ENCODE assay signal across 25 cellular contexts in the genomic region with DNA sequence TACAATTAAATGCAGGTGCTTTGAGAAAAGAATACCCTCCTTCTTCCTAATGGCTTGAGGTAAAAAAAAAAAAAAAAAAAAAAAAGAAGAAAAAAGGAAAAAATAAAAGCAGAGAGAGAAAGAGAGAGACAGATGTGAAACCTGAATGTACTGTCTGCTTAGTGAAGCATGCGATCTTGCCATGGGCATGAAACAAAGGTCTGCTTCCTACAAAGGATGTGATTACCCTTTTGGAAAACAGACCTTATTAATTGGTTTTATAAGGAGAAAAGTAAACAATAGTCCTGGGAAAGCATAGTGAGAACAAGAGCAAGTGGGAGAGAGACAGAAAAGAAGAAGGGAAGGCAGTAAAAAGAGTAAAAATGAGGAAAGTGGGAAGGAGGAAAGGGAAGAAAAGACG.
"Had no signal": no experiment of that assay in that cellular context is flagged by ENCODE, and none has a peak within 500 bp of the region (broad histone marks: within the 10 kb centered on the region; RNA-seq: fewer than 3 reads in every experiment).

No MANE protein-coding gene starts in this region.

- H3K27ac Mint-ChIP-seq: activated naive CD4-positive, alpha-beta T cell treated with anti-CD3 and anti-CD28 coated beads, Interleukin-2, amount 10 ng/mL, durations not matched to agents 7 days and 5 days; activated naive CD8-positive, alpha-beta T cell treated with anti-CD3 and anti-CD28 coated beads, Interleukin-2, amount 50 U/mL, for 24 hours; endodermal cell; mesothelial cell of epicardium; nephron; stimulated activated naive CD8-positive, alpha-beta T cell treated with anti-CD3 and anti-CD28 coated beads, Interleukin-15, amount 100 ng/mL, for 72 hours had no signal

- H3K27me3 Mint-ChIP-seq: activated naive CD4-positive, alpha-beta T cell treated with anti-CD3 and anti-CD28 coated beads, Interleukin-2, amount 10 ng/mL, durations not matched to agents 7 days and 5 days; activated naive CD8-positive, alpha-beta T cell treated with anti-CD3 and anti-CD28 coated beads, Interleukin-2, amount 50 U/mL, for 24 hours; stimulated activated naive CD8-positive, alpha-beta T cell treated with anti-CD3 and anti-CD28 coated beads, Interleukin-15, amount 100 ng/mL, for 72 hours had no signal

- DNase-seq: activated CD4-positive, alpha-beta T cell treated with anti-CD3 and anti-CD28 coated beads, Interleukin-2, amount 50 U/mL, for 1 hour; activated CD8-positive, alpha-beta memory T cell treated with anti-CD3 and anti-CD28 coated beads for 24 hours; activated CD8-positive, alpha-beta memory T cell treated with anti-CD3 and anti-CD28 coated beads, Interleukin-2, amount 50 U/mL, for 48 hours; activated effector memory CD4-positive, alpha-beta T cell treated with Interleukin-2 at 50 U/mL for 16 hours; activated naive CD4-positive, alpha-beta T cell treated with anti-CD3 and anti-CD28 coated beads, Interleukin-2, amount 10 ng/mL, durations not matched to agents 7 days and 5 days; activated naive CD8-positive, alpha-beta T cell treated with anti-CD3 and anti-CD28 coated beads, Interleukin-2, amount 50 U/mL, for 24 hours; activated T-cell treated with anti-CD3 and anti-CD28 coated beads, Interleukin-2, amount 50 U/mL, for 48 hours; anterior cingulate cortex; brain microvascular endothelial cell; central memory CD4-positive, alpha-beta T cell; endodermal cell; foreskin fibroblast; left colon; right lobe of liver; small intestine; stimulated activated CD4-positive, alpha-beta T cell treated with anti-CD3 and anti-CD28 coated beads, Interleukin-15, amount 100 ng/mL, for 24 hours; stimulated activated CD4-positive, alpha-beta T cell treated with anti-CD3 and anti-CD28 coated beads, Interleukin-4, amount 100 ng/mL, for 1 hour; stimulated activated naive CD8-positive, alpha-beta T cell treated with anti-CD3 and anti-CD28 coated beads, Interleukin-15, amount 100 ng/mL, for 72 hours; T1000; trophoblast cell had no signal

- ATAC-seq: activated naive CD8-positive, alpha-beta T cell treated with anti-CD3 and anti-CD28 coated beads, Interleukin-2, amount 50 U/mL, for 24 hours; left colon; right lobe of liver; stimulated activated naive CD8-positive, alpha-beta T cell treated with anti-CD3 and anti-CD28 coated beads, Interleukin-15, amount 100 ng/mL, for 72 hours had no signal

- H3K4me1 Mint-ChIP-seq: activated naive CD4-positive, alpha-beta T cell treated with anti-CD3 and anti-CD28 coated beads, Interleukin-2, amount 10 ng/mL, durations not matched to agents 7 days and 5 days; activated naive CD8-positive, alpha-beta T cell treated with anti-CD3 and anti-CD28 coated beads, Interleukin-2, amount 50 U/mL, for 24 hours; mesothelial cell of epicardium; stimulated activated naive CD8-positive, alpha-beta T cell treated with anti-CD3 and anti-CD28 coated beads, Interleukin-15, amount 100 ng/mL, for 72 hours had no signal

- H3K27ac ChIP-seq: brain microvascular endothelial cell, epithelial cell of prostate, prostate gland, right lobe of liver, vagina had no signal

- H3K36me3 Mint-ChIP-seq: activated naive CD4-positive, alpha-beta T cell treated with anti-CD3 and anti-CD28 coated beads, Interleukin-2, amount 10 ng/mL, durations not matched to agents 7 days and 5 days; mesothelial cell of epicardium had no signal

- H3K9me3 ChIP-seq: prostate gland, right lobe of liver, vagina had no signal

- H3K4me3 ChIP-seq: prostate gland, right lobe of liver, vagina had no signal

- H3K4me1 ChIP-seq: prostate gland, right lobe of liver, vagina had no signal

- H3K36me3 ChIP-seq: brain microvascular endothelial cell, prostate gland, right lobe of liver, vagina had no signal

- H3K27me3 ChIP-seq: brain microvascular endothelial cell, right lobe of liver, vagina had no signal

- H3K4me3 Mint-ChIP-seq: activated naive CD4-positive, alpha-beta T cell treated with anti-CD3 and anti-CD28 coated beads, Interleukin-2, amount 10 ng/mL, durations not matched to agents 7 days and 5 days; activated naive CD8-positive, alpha-beta T cell treated with anti-CD3 and anti-CD28 coated beads, Interleukin-2, amount 50 U/mL, for 24 hours; endodermal cell; mesothelial cell of epicardium; nephron; stimulated activated naive CD8-positive, alpha-beta T cell treated with anti-CD3 and anti-CD28 coated beads, Interleukin-15, amount 100 ng/mL, for 72 hours had no signal
